ENCODE assay signal across 1 cellular context in genomic region chr11:17921620-17922473, GRCh38.
A peak's percentile ranks its signal among the peaks of the same experiment; 100 is the strongest.
TF ChIP-seq lines count a peak whose summit lies in the region.

No MANE protein-coding gene starts in this region.

TF ChIP-seq in liver, 16 proteins besides CTCF, POLR2A, EP300 and RAD21 (continued from another document):
- no peak for TF ChIP-seq REST (IDR thresholded peaks at IDR 0.05)
- TF ChIP-seq, protein P1, sequence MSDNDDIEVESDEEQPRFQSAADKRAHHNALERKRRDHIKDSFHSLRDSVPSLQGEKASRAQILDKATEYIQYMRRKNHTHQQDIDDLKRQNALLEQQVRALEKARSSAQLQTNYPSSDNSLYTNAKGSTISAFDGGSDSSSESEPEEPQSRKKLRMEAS (IDR thresholded peaks at IDR 0.05): no peak
- TF ChIP-seq TAF1 (conservative IDR thresholded peaks at IDR 0.05): no peak
- TF ChIP-seq SP1 (IDR thresholded peaks at IDR 0.05): peak; percentile 55
